ENCODE assay signal across 29 cellular contexts in the genomic region with DNA sequence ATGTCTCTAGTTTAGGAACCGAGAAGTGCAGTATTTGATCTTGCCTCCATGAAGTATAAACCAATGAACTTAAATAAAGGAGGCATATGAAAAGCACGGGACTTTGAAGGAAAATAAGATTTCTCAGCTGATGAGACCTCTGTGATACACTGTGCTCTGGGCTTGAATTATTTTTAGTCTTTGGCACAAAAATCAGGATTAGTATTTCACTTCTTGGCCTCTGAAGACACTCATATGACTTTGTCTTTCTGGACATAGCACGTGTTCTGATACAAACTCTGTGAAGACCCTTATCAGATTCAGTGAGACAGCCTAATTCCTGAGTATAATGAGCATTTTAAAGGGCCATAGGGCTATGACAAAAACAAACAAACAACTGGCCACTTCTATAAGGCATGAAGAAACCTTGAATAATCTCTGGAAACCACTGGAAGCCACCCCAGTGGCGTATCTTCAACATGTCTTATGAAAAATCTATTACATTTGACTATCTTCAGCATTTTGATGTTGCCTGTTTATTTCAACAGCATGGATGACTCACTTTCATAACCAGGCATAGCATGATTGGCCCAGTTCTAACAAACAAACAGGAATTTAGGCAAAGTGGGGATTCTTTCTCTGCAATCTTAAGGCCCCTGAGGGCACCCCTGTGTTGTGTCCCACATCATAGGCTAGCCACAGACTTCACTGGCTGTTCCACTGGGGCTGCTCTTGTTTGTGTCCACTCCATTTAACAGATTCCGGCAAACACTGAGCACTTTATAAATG.
A peak's percentile ranks its signal among the peaks of the same experiment; 100 is the strongest.
DNase-seq lines count a peak whose midpoint lies in the region; ATAC-seq and TF ChIP-seq lines count a peak whose summit lies in the region.
"Had no signal": no experiment of that assay in that cellular context is flagged by ENCODE, and none has a peak within 500 bp of the region (broad histone marks: within the 10 kb centered on the region; RNA-seq: fewer than 3 reads in every experiment).

No MANE protein-coding gene starts in this region.

- H3K9me3 ChIP-seq in SJSA1 (replicated peaks), result no peaks in the 10 kb centered on the region
- peaks cover 3% of the 10 kb centered on the region for H3K9me3 ChIP-seq in psoas muscle
- H3K9me3 ChIP-seq: BE2C, tibial artery had no signal

- H3K36me3 ChIP-seq in SJSA1, result no peaks in the 10 kb centered on the region
- H3K36me3 ChIP-seq in psoas muscle (ENCODE audit: insufficient read depth in 1 of 2, low read depth in 1 of 2), result no peaks in the 10 kb centered on the region
- H3K36me3 ChIP-seq: BE2C, tibial artery had no signal

- H3K4me1 ChIP-seq in SJSA1 (replicated peaks) (peaks cover 14% of the 10 kb centered on the region), psoas muscle (peaks cover 30% of the 10 kb centered on the region)
- H3K4me1 ChIP-seq: BE2C, parathyroid adenoma, tibial artery had no signal

- intact Hi-C loops in psoas muscle (cut with DNase I), result loop anchor here (5.0 to 10.0 kb wide), 2 partner anchors 48 to 90 kb away; a partner anchor contains a TSS

- peak; percentile 14 for DNase-seq in AG20443 (ENCODE audit: low spot score)
- peak in 1 of 2 experiments; percentile 48 for DNase-seq in SJSA1 (ENCODE audit: low read depth in 1 of 2, low spot score in 2 of 2)
- peak; percentile 20 for DNase-seq in fibroblast of peridontal ligament (ENCODE audit: extremely low read depth)
- no peak for DNase-seq in psoas muscle
- no peak for DNase-seq in KG1 (lab: John Stamatoyannopoulos, UW)
- no peak for DNase-seq in SHP77 treated with DMSO at 0.1 percent for 48 hours (lab: John Stamatoyannopoulos, UW)
- DNase-seq in activated naive CD4-positive, alpha-beta T cell treated with Interleukin-2 at 50 U/mL for 16 hours, result no peak
- DNase-seq: activated CD4-positive, alpha-beta T cell treated with anti-CD3 and anti-CD28 coated beads for 36 hours; activated CD8-positive, alpha-beta memory T cell treated with anti-CD3 and anti-CD28 coated beads for 24 hours; activated naive CD4-positive, alpha-beta T cell; activated T-cell treated with anti-CD3 and anti-CD28 coated beads, Interleukin-2, amount 50 U/mL, for 4 hours; amygdala; BE2C; caudate nucleus; DMS79; dorsolateral prefrontal cortex; mesendoderm; naive thymus-derived CD8-positive, alpha-beta T cell; NCI-H1048; NCI-H2029; NCI-H345; NCI-H82; stimulated activated CD4-positive, alpha-beta T cell treated with anti-CD3 and anti-CD28 coated beads, Interleukin-1b, Interleukin-23, amount 100 ng/mL, for 48 hours; stimulated activated naive B cell treated with anti-CD40 and anti-IgM and Interleukin-4, amounts not matched to agents 10 μg/mL and 1 μg/mL and 100 μg/mL, for 72 hours; tibial artery had no signal

- no peak overlapping the region for H3K4me3 ChIP-seq in SJSA1
- peak overlapping the region; percentile 47 for H3K4me3 ChIP-seq in psoas muscle
- H3K4me3 ChIP-seq: dorsolateral prefrontal cortex, GM12878, tibial artery had no signal

- no peak for TF ChIP-seq CTCF in psoas muscle (IDR thresholded peaks at IDR 0.05)

- H3K27ac ChIP-seq in SJSA1 (peak overlapping the region; percentile 4; the same call in 1 of the 2 replicates), psoas muscle (peak overlapping the region; percentile 90)
- H3K27ac ChIP-seq: dorsolateral prefrontal cortex, parathyroid adenoma, tibial artery had no signal

- 46 to 62% (median 54%) methylated on average over 5 of the region's 5 CpGs for WGBS in psoas muscle, 3 donors

- H3K27me3 ChIP-seq in SJSA1 (replicated peaks), result no peaks in the 10 kb centered on the region
- H3K27me3 ChIP-seq in psoas muscle (ENCODE audit: insufficient read depth in 3 of 3, low read length in 2 of 3), result no peaks in the 10 kb centered on the region
- H3K27me3 ChIP-seq: BE2C, tibial artery had no signal

- ATAC-seq in psoas muscle (peak; percentile 24 to 69 (median 38)), GM21515 (IDR thresholded peaks at IDR 0.05; ENCODE audit: unreplicated experiment) (no peak)
- ATAC-seq: activated CD4-positive, alpha-beta T cell treated with anti-CD3 and anti-CD28 coated beads for 36 hours; activated T-cell treated with anti-CD3 and anti-CD28 coated beads, Interleukin-2, amount 50 U/mL, for 4 hours; GM12878; naive thymus-derived CD8-positive, alpha-beta T cell; Right ventricle myocardium inferior; stimulated activated naive B cell treated with anti-CD40 and anti-IgM and Interleukin-4, amounts not matched to agents 10 μg/mL and 1 μg/mL and 100 μg/mL, for 72 hours had no signal

Comparison
In these comparisons a context has a peak if more than half of its experiments do, and no peak if none do; other contexts are left out.
1. DNase-seq: peak in AG20443 (single experiment) and fibroblast of peridontal ligament (single experiment); none in psoas muscle (0 of 2), KG1 (single experiment), SHP77 treated with DMSO at 0.1 percent for 48 hours (single experiment) and activated naive CD4-positive, alpha-beta T cell treated with Interleukin-2 at 50 U/mL for 16 hours (single experiment).